16 cellular contexts compared by ENCODE assay signal in the genomic region with DNA sequence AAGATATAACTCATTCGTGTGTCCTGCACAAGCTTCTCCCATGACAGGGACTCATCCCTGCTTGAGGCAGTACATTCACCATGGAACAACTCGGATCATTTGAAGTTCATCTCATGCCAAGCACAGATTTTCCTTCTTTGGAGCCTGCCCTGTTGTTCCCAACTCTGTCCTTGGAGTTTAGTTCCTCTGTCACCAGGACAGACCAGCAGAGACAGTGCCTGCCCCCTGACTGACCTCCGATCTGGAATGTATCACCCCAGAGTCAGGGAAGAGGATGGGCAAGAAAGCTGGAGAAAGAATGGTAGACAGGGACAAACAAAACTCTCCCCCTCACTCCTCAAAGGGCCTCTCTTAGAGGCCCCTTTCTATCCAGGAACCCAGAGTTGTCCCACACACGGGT. TPM values are rescaled to one million over a fixed set of nuclear protein-coding genes. Genes with fewer than 3 reads are reported as not detected.
DNase-seq lines count a peak whose midpoint lies in the region; ATAC-seq and TF ChIP-seq lines count a peak whose summit lies in the region.
"Had no signal": no experiment of that assay in that cellular context is flagged by ENCODE, and none has a peak within 500 bp of the region (broad histone marks: within the 10 kb centered on the region; RNA-seq: fewer than 3 reads in every experiment).

No MANE protein-coding gene starts in this region.

- H4K20me1 ChIP-seq in OCI-LY3 (ENCODE audit: insufficient read depth, low read length) = no peaks in the 10 kb centered on the region
- H4K20me1 ChIP-seq in smooth muscle cell (ENCODE audit: low read depth) = no peaks in the 10 kb centered on the region

- peaks cover 26% of the 10 kb centered on the region for H3K36me3 Mint-ChIP-seq in T-helper 2 cell treated with Interferon-gamma antibody and Interleukin-4, amounts not matched to agents 5 μg/mL and 100 μg/mL, for 36 hours (ENCODE audit: low read depth)

- no peaks in the 10 kb centered on the region for H3K79me2 ChIP-seq in OCI-LY3 (ENCODE audit: low read length)
- H3K79me2 ChIP-seq in smooth muscle cell (ENCODE audit: low read depth) = no peaks in the 10 kb centered on the region

- H3K9me3 ChIP-seq in OCI-LY3 (ENCODE audit: insufficient read depth, low read length) (no peaks in the 10 kb centered on the region; the same call in 1 of the 2 replicates), colonic mucosa (no peaks in the 10 kb centered on the region), smooth muscle cell (replicated peaks; ENCODE audit: low read depth) (no peaks in the 10 kb centered on the region)
- H3K9me3 ChIP-seq: Caco-2, gastroesophageal sphincter had no signal

- TF ChIP-seq CTCF in OCI-LY3 (IDR thresholded peaks at IDR 0.05; ENCODE audit: low read depth, low read length) (no peak), colonic mucosa (IDR thresholded peaks at IDR 0.05) (no peak), smooth muscle cell (IDR thresholded peaks at IDR 0.05; ENCODE audit: borderline replicate concordance, insufficient read depth, poor library complexity, severe bottlenecking) (no peak)

- H3F3A ChIP-seq in smooth muscle cell (ENCODE audit: low read depth) = no peaks in the 10 kb centered on the region

- no peak overlapping the region for H2AFZ ChIP-seq in OCI-LY3 (ENCODE audit: low read depth, low read length)
- no peak overlapping the region for H2AFZ ChIP-seq in smooth muscle cell (ENCODE audit: low read depth)

- DNase-seq in T-helper 2 cell treated with Interferon-gamma antibody and Interleukin-4, amounts not matched to agents 5 μg/mL and 100 μg/mL, for 36 hours (ENCODE audit: low spot score) = no peak
- no peak for DNase-seq in T-helper 2 cell
- DNase-seq in colonic mucosa = no peak
- no peak for DNase-seq in smooth muscle cell (lab: John Stamatoyannopoulos, UW; ENCODE audit: unreplicated experiment)
- DNase-seq in NCI-H510A (lab: John Stamatoyannopoulos, UW) = no peak
- no peak for DNase-seq in islet precursor cell
- DNase-seq: 8988T, Caco-2, NCI-H146 had no signal

- peaks cover 67% of the 10 kb centered on the region for H3K4me1 ChIP-seq in OCI-LY3 (ENCODE audit: low read length)
- no peaks in the 10 kb centered on the region for H3K4me1 ChIP-seq in colonic mucosa
- no peaks in the 10 kb centered on the region for H3K4me1 ChIP-seq in smooth muscle cell (ENCODE audit: low read depth)

- WGBS in smooth muscle cell (ENCODE audit: low lambda C conversion rate) = 73% methylated on average over 4 of the region's 4 CpGs

- H3K27me3 Mint-ChIP-seq in T-helper 2 cell treated with Interferon-gamma antibody and Interleukin-4, amounts not matched to agents 5 μg/mL and 100 μg/mL, for 36 hours (ENCODE audit: low read depth) = peaks cover 5% of the 10 kb centered on the region

- H3K27ac ChIP-seq in OCI-LY3 (ENCODE audit: low read length) (peak overlapping the region; percentile 97), colonic mucosa (peak overlapping the region; percentile 54), smooth muscle cell (ENCODE audit: low read depth) (peak overlapping the region; percentile 61)
- H3K27ac ChIP-seq: gastroesophageal sphincter had no signal

- H3K36me3 ChIP-seq in OCI-LY3 (replicated peaks; ENCODE audit: low read depth, low read length) = no peaks in the 10 kb centered on the region
- H3K36me3 ChIP-seq in colonic mucosa = no peaks in the 10 kb centered on the region
- H3K36me3 ChIP-seq in smooth muscle cell (ENCODE audit: low read depth) = no peaks in the 10 kb centered on the region
- H3K36me3 ChIP-seq: gastroesophageal sphincter had no signal

- H3K9ac ChIP-seq in OCI-LY3 (ENCODE audit: low read length) = peak overlapping the region; percentile 80
- H3K9ac ChIP-seq in colonic mucosa (ENCODE audit: low read depth in 2 of 2, low read length in 2 of 2) = no peak overlapping the region
- H3K9ac ChIP-seq in smooth muscle cell (ENCODE audit: low read depth) = no peak overlapping the region

- peak overlapping the region; percentile 99 for H3K27ac Mint-ChIP-seq in T-helper 2 cell treated with Interferon-gamma antibody and Interleukin-4, amounts not matched to agents 5 μg/mL and 100 μg/mL, for 36 hours

- H3K4me1 Mint-ChIP-seq in T-helper 2 cell treated with Interferon-gamma antibody and Interleukin-4, amounts not matched to agents 5 μg/mL and 100 μg/mL, for 36 hours (ENCODE audit: low read depth) = peaks cover 50% of the 10 kb centered on the region

- intact Hi-C loops in colonic mucosa (cut with DNase I) = no loop called here

- no peak for ATAC-seq in HG03045 (IDR thresholded peaks at IDR 0.05; ENCODE audit: unreplicated experiment)
- ATAC-seq: gastroesophageal sphincter, Right ventricle myocardium inferior, sciatic nerve had no signal

- H3K27me3 ChIP-seq in OCI-LY3 (ENCODE audit: low read depth, low read length) = no peaks in the 10 kb centered on the region
- peaks cover 12% of the 10 kb centered on the region for H3K27me3 ChIP-seq in colonic mucosa
- H3K27me3 ChIP-seq in smooth muscle cell (ENCODE audit: low read depth) = peaks cover 11% of the 10 kb centered on the region

- peaks cover 11% of the 10 kb centered on the region for H3K9me3 Mint-ChIP-seq in T-helper 2 cell treated with Interferon-gamma antibody and Interleukin-4, amounts not matched to agents 5 μg/mL and 100 μg/mL, for 36 hours

- peak overlapping the region; percentile 51 for H3K4me3 ChIP-seq in OCI-LY3 (ENCODE audit: low read length)
- no peak overlapping the region for H3K4me3 ChIP-seq in colonic mucosa
- H3K4me3 ChIP-seq in smooth muscle cell = no peak overlapping the region
- H3K4me3 ChIP-seq: gastroesophageal sphincter had no signal

- H3K4me3 Mint-ChIP-seq in T-helper 2 cell treated with Interferon-gamma antibody and Interleukin-4, amounts not matched to agents 5 μg/mL and 100 μg/mL, for 36 hours = peak overlapping the region; percentile 84

- H3K4me2 ChIP-seq in OCI-LY3 (ENCODE audit: low read length) = peak overlapping the region; percentile 79
- no peak overlapping the region for H3K4me2 ChIP-seq in smooth muscle cell

RNA-seq across cellular contexts. Expression of gene SHISAL2A, which starts 5.0 kb away (rescaled TPM):
- total RNA-seq in colonic mucosa (under 1 TPM in 1 of 2 donors, not detected in 1; 0.22 TPM), smooth muscle cell (2.3 TPM in 1 of 2 replicates, not detected in the other)
- polyA plus RNA-seq in smooth muscle cell = 0.66 and 0.98 TPM in 2 replicates
- total RNA-seq: bronchial epithelial cell, gastroesophageal sphincter, Right ventricle myocardium inferior, temporal lobe had no signal

RNA-seq across cellular contexts. Expression of gene GPX7, which starts 35.8 kb away (rescaled TPM):
- total RNA-seq in colonic mucosa (1 to 10 TPM; 1.8 to 6.0 TPM), smooth muscle cell (164 and 192 TPM in 2 replicates)
- 136 and 164 TPM in 2 replicates for polyA plus RNA-seq in smooth muscle cell

Comparison
In these comparisons a context has a peak if more than half of its experiments do, and no peak if none do; other contexts are left out.
1. RNA of gene GPX7, which starts 35.8 kb away (total RNA-seq): 164 to 192 TPM in smooth muscle cell; 1.8 to 6.0 TPM in colonic mucosa; every median in the first group is over 10 times any median in the second.
2. Peak in every context shown above with its lines, with median percentiles within 50 percentile points of each other: H3K27ac ChIP-seq.